24 cellular contexts compared by ENCODE assay signal in the genomic region with DNA sequence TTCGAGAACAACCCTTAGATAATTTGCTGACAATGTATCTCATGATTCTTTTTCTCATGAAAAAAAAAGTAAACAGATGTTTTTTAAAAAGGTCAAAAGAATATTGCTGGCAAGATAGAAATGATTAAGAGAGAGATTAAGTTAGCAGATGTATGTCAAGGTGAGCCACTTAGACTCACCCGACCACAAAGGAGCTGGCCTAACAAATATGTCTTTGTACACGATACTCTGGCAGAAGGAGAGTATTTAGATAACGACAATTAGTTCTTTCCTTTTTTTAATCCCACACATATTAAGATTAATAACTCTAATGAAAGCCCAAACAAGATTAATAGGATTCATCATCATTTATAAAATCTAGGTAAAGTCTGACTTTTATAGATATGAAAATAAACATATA.
"Had no signal": no experiment of that assay in that cellular context is flagged by ENCODE, and none has a peak within 500 bp of the region (broad histone marks: within the 10 kb centered on the region; RNA-seq: fewer than 3 reads in every experiment).

No MANE protein-coding gene starts in this region.

- H2AFZ ChIP-seq: neural progenitor cell had no signal

- H3K9me3 ChIP-seq: esophagus squamous epithelium, psoas muscle, sigmoid colon, spleen, suprapubic skin, transverse colon, upper lobe of right lung, uterus had no signal

- ATAC-seq: effector memory CD8-positive, alpha-beta T cell; left lobe of liver; naive thymus-derived CD4-positive, alpha-beta T cell; psoas muscle; right cardiac atrium; stimulated activated memory B cell treated with anti-CD40 and anti-IgM and Interleukin-4, amounts not matched to agents 10 μg/mL and 1 μg/mL and 100 μg/mL, for 72 hours; upper lobe of right lung had no signal

- DNase-seq: dermis blood vessel endothelial cell; effector memory CD8-positive, alpha-beta T cell; erythroblast; esophagus squamous epithelium; foreskin melanocyte; kidney; mesendoderm; midbrain; naive thymus-derived CD4-positive, alpha-beta T cell; posterior cingulate gyrus; psoas muscle; right cardiac atrium; sigmoid colon; spleen; stimulated activated CD4-positive, alpha-beta T cell treated with anti-CD3 and anti-CD28 coated beads, Interleukin-4, amount 100 ng/mL, for 4 hours; transverse colon; upper lobe of right lung; uterus had no signal

- H3K36me3 ChIP-seq: neural progenitor cell, sigmoid colon, transverse colon, uterus had no signal

- H3K4me2 ChIP-seq: neural progenitor cell had no signal

- H3K27ac ChIP-seq: coronary artery, esophagus squamous epithelium, neural progenitor cell, psoas muscle, sigmoid colon, suprapubic skin, transverse colon, upper lobe of right lung, uterus had no signal

- H3K4me1 ChIP-seq: psoas muscle, sigmoid colon, suprapubic skin had no signal

- H3K9ac ChIP-seq: neural progenitor cell had no signal

- FAIRE-seq: endometrium, kidney had no signal

- H3K4me3 ChIP-seq: coronary artery, esophagus squamous epithelium, neural progenitor cell, psoas muscle, sigmoid colon, spleen, suprapubic skin, transverse colon, upper lobe of right lung, uterus had no signal

- H3K27me3 ChIP-seq: esophagus squamous epithelium, neural progenitor cell, sigmoid colon, spleen, suprapubic skin, transverse colon, upper lobe of right lung, uterus had no signal
